17 cellular contexts compared by ENCODE assay signal in genomic region chr17:67326440-67326839, GRCh38.
"Had no signal": no experiment of that assay in that cellular context is flagged by ENCODE, and none has a peak within 500 bp of the region (broad histone marks: within the 10 kb centered on the region; RNA-seq: fewer than 3 reads in every experiment).

No MANE protein-coding gene starts in this region.

- DNase-seq: effector CD8-positive, alpha-beta T cell; glutamatergic neuron; left cardiac atrium; left ventricle myocardium superior; mesendoderm; naive thymus-derived CD4-positive, alpha-beta T cell; nephron progenitor cell; psoas muscle; retina; stimulated activated CD4-positive, alpha-beta T cell treated with anti-CD3 and anti-CD28 coated beads, Interleukin-4, amount 100 ng/mL, for 1 hour; tibial artery had no signal

- H3K36me3 Mint-ChIP-seq: stimulated activated memory B cell treated with anti-CD40 and anti-IgM and Interleukin-4, amounts not matched to agents 10 μg/mL and 1 μg/mL and 100 μg/mL, for 72 hours had no signal

- H3K27me3 Mint-ChIP-seq: stimulated activated memory B cell treated with anti-CD40 and anti-IgM and Interleukin-4, amounts not matched to agents 10 μg/mL and 1 μg/mL and 100 μg/mL, for 72 hours; stimulated activated naive CD8-positive, alpha-beta T cell treated with anti-CD3 and anti-CD28 coated beads, Interleukin-15, Interleukin-2, amounts not matched to agents 100 ng/mL and 50 ng/mL, for 24 hours had no signal

- H3K36me3 ChIP-seq: gastroesophageal sphincter, right lobe of liver, tibial artery had no signal

- H3K4me3 ChIP-seq: coronary artery, gastroesophageal sphincter, psoas muscle, right lobe of liver, tibial artery had no signal

- H3K9me3 ChIP-seq: psoas muscle, right lobe of liver, tibial artery had no signal

- H3K4me1 ChIP-seq: gastroesophageal sphincter, psoas muscle, tibial artery had no signal

- H3K9me3 Mint-ChIP-seq: stimulated activated naive CD8-positive, alpha-beta T cell treated with anti-CD3 and anti-CD28 coated beads, Interleukin-15, Interleukin-2, amounts not matched to agents 100 ng/mL and 50 ng/mL, for 24 hours had no signal

- H3K27me3 ChIP-seq: gastroesophageal sphincter, right lobe of liver, tibial artery had no signal

- H3K4me1 Mint-ChIP-seq: naive thymus-derived CD4-positive, alpha-beta T cell; nephron progenitor cell; stimulated activated memory B cell treated with anti-CD40 and anti-IgM and Interleukin-4, amounts not matched to agents 10 μg/mL and 1 μg/mL and 100 μg/mL, for 72 hours had no signal

- ATAC-seq: esophagus mucosa; gastroesophageal sphincter; left cardiac atrium; left ventricle myocardium superior; naive thymus-derived CD4-positive, alpha-beta T cell; psoas muscle; right lobe of liver; stimulated activated memory B cell treated with anti-CD40 and anti-IgM and Interleukin-4, amounts not matched to agents 10 μg/mL and 1 μg/mL and 100 μg/mL, for 72 hours had no signal

- H3K4me3 Mint-ChIP-seq: naive thymus-derived CD4-positive, alpha-beta T cell; nephron progenitor cell; stimulated activated memory B cell treated with anti-CD40 and anti-IgM and Interleukin-4, amounts not matched to agents 10 μg/mL and 1 μg/mL and 100 μg/mL, for 72 hours; stimulated activated naive CD8-positive, alpha-beta T cell treated with anti-CD3 and anti-CD28 coated beads, Interleukin-15, Interleukin-2, amounts not matched to agents 100 ng/mL and 50 ng/mL, for 24 hours had no signal

- H3K27ac ChIP-seq: coronary artery, gastroesophageal sphincter, psoas muscle, right lobe of liver, tibial artery had no signal

- H3K27ac Mint-ChIP-seq: naive thymus-derived CD4-positive, alpha-beta T cell; nephron progenitor cell; stimulated activated memory B cell treated with anti-CD40 and anti-IgM and Interleukin-4, amounts not matched to agents 10 μg/mL and 1 μg/mL and 100 μg/mL, for 72 hours; stimulated activated naive CD8-positive, alpha-beta T cell treated with anti-CD3 and anti-CD28 coated beads, Interleukin-15, Interleukin-2, amounts not matched to agents 100 ng/mL and 50 ng/mL, for 24 hours had no signal
